ENCODE assay signal across 27 cellular contexts in genomic region chr15:24318981-24319380, GRCh38.
DNase-seq lines count a peak whose midpoint lies in the region; ATAC-seq, FAIRE-seq and TF ChIP-seq lines count a peak whose summit lies in the region.
"Had no signal": no experiment of that assay in that cellular context is flagged by ENCODE, and none has a peak within 500 bp of the region (broad histone marks: within the 10 kb centered on the region; RNA-seq: fewer than 3 reads in every experiment).

No MANE protein-coding gene starts in this region.

- no peaks in the 10 kb centered on the region for H3K9me1 ChIP-seq in IMR-90 (ENCODE audit: insufficient read depth, low read length)

- no peak overlapping the region for H2BK15ac ChIP-seq in IMR-90 (ENCODE audit: low read depth, low read length)

- no peak overlapping the region for H2BK5ac ChIP-seq in IMR-90 (ENCODE audit: low read depth, low read length, poor library complexity, severe bottlenecking)

- H3K79me1 ChIP-seq in IMR-90 (ENCODE audit: low read depth in 1 of 2, low read length in 2 of 2): no peaks in the 10 kb centered on the region

- POLR2A ChIA-PET in IMR-90 (lab: Charles Lee; ENCODE audit: unreplicated experiment): no interaction called here

- dilution Hi-C loops in IMR-90 (cut with HindIII; ENCODE audit: low sequenced_read_pairs, unreplicated experiment): no loop called here

- in situ Hi-C loops in IMR-90 (cut with MboI; ENCODE audit: low sequenced_read_pairs): no loop called here

- no peak overlapping the region for H3K23ac ChIP-seq in IMR-90 (ENCODE audit: low read depth, low read length)

- BruUV-seq in IMR-90 (replicated peaks; lab: Mats Ljungman, UMichigan): no TSS peak

- H3K4me3 ChIP-seq in IMR-90 (ENCODE audit: insufficient read depth, low read depth, low read length) (no peak overlapping the region), right cardiac atrium (ENCODE audit: low read length) (no peak overlapping the region), ascending aorta (no peak overlapping the region)
- H3K4me3 ChIP-seq: GM12878, SK-N-MC had no signal

- no peak for TF ChIP-seq RAD21 in IMR-90 (IDR thresholded peaks at IDR 0.05; ENCODE audit: low read length)

- FAIRE-seq in HTR-8/SVneo (lab: Jason Lieb, UNC): no peak
- FAIRE-seq: GM12878, H1 had no signal

- H3K14ac ChIP-seq in IMR-90 (replicated peaks; ENCODE audit: low read depth, low read length): no peak overlapping the region

- H3K27ac ChIP-seq in IMR-90 (ENCODE audit: insufficient read depth, low read length): no peak overlapping the region
- no peak overlapping the region for H3K27ac ChIP-seq in right cardiac atrium (ENCODE audit: low read length)
- no peak overlapping the region for H3K27ac ChIP-seq in ascending aorta
- H3K27ac ChIP-seq: C4-2B, RWPE1, SK-N-MC had no signal

- DNase-seq in IMR-90 (peak; percentile 11), astrocyte of the hippocampus (ENCODE audit: low read depth, low spot score) (peak; percentile 9), right cardiac atrium (no peak), HTR-8/SVneo (ENCODE audit: insufficient read length, low spot score) (no peak), Kasumi-1 (lab: John Stamatoyannopoulos, UW) (no peak), ascending aorta (ENCODE audit: low spot score in 2 of 2) (no peak)
- DNase-seq: Caco-2; CD8-positive, alpha-beta T cell; EL; GDM1; HCEC 1CT; Karpas-422; MV-4-11; NCI-H1105; NCI-H1436 treated with DMSO at 0.1 percent for 48 hours; NCI-H1930; NCI-H2107; NCI-H524; NCI-H774; SHP77 treated with DMSO at 0.1 percent for 48 hours had no signal

- no peak overlapping the region for H2AK9ac ChIP-seq in IMR-90 (replicated peaks; ENCODE audit: low read depth, low read length, poor library complexity)

- no peak for ATAC-seq in IMR-90 (ENCODE audit: low read depth)
- peak; percentile 67 for ATAC-seq in esophagus mucosa
- ATAC-seq in right cardiac atrium: no peak
- ATAC-seq: CD8-positive, alpha-beta T cell; GM12878; Panc1 had no signal

- H4K8ac ChIP-seq in IMR-90 (ENCODE audit: low read depth in 2 of 2, low read length in 2 of 2): no peak overlapping the region

- H2AK5ac ChIP-seq in IMR-90 (ENCODE audit: low read depth, low read length): no peak overlapping the region

- H3K9ac ChIP-seq in IMR-90 (ENCODE audit: low read depth, low read length): no peak overlapping the region

- no peak overlapping the region for H3K56ac ChIP-seq in IMR-90 (ENCODE audit: extremely low read depth, insufficient read depth, low read length)

- no peak overlapping the region for H2BK120ac ChIP-seq in IMR-90 (ENCODE audit: low read depth, low read length)

- H3K36me3 ChIP-seq in IMR-90 (ENCODE audit: control insufficient read depth, insufficient read depth, low read length): no peaks in the 10 kb centered on the region
- no peaks in the 10 kb centered on the region for H3K36me3 ChIP-seq in ascending aorta

- no peaks in the 10 kb centered on the region for H3K4me1 ChIP-seq in IMR-90 (ENCODE audit: control insufficient read depth, insufficient read depth, low read length)
- H3K4me1 ChIP-seq in right cardiac atrium (ENCODE audit: control insufficient read depth, insufficient read depth, low read length): no peaks in the 10 kb centered on the region
- H3K4me1 ChIP-seq in ascending aorta: no peaks in the 10 kb centered on the region
- H3K4me1 ChIP-seq: Caco-2 had no signal

- TF ChIP-seq CTCF in IMR-90 (conservative IDR thresholded peaks at IDR 0.05; ENCODE audit: low read depth, low read length) (no peak), ascending aorta (IDR thresholded peaks at IDR 0.05) (no peak)

- H4K20me1 ChIP-seq in IMR-90 (ENCODE audit: insufficient read depth, low read length): no peaks in the 10 kb centered on the region

- no peak overlapping the region for H3K18ac ChIP-seq in IMR-90 (ENCODE audit: low read depth, low read length)

- TF ChIP-seq POLR2A in IMR-90 (IDR thresholded peaks at IDR 0.05; ENCODE audit: low read depth, low read length): no peak

- H3K9me3 ChIP-seq in IMR-90 (ENCODE audit: control insufficient read depth, insufficient read depth, low read length): no peaks in the 10 kb centered on the region
- no peaks in the 10 kb centered on the region for H3K9me3 ChIP-seq in right cardiac atrium (ENCODE audit: control insufficient read depth, low read length)
- no peaks in the 10 kb centered on the region for H3K9me3 ChIP-seq in ascending aorta
- H3K9me3 ChIP-seq: Caco-2 had no signal

- H3K4me2 ChIP-seq in IMR-90 (ENCODE audit: low read depth, low read length): no peak overlapping the region

- H3K27me3 ChIP-seq in IMR-90 (ENCODE audit: control insufficient read depth, insufficient read depth, low read length) (no peaks in the 10 kb centered on the region), right cardiac atrium (ENCODE audit: control insufficient read depth, insufficient read depth) (no peaks in the 10 kb centered on the region), ascending aorta (no peaks in the 10 kb centered on the region)

- CTCF ChIA-PET in IMR-90 (lab: Yijun Ruan, JAX): no interaction called here

- H4K5ac ChIP-seq in IMR-90 (ENCODE audit: low read depth, low read length): no peak overlapping the region

- H4K91ac ChIP-seq in IMR-90 (ENCODE audit: insufficient read depth, low read depth, low read length): no peak overlapping the region

- intact Hi-C loops in IMR-90 (cut with micrococcal nuclease) (no loop called here), right cardiac atrium (cut with DNase I) (no loop called here), ascending aorta (cut with DNase I) (no loop called here)

- no peak overlapping the region for H2AFZ ChIP-seq in IMR-90 (replicated peaks; ENCODE audit: low read length, poor library complexity)

- no peak overlapping the region for H2BK20ac ChIP-seq in IMR-90 (ENCODE audit: low read depth, low read length)

- H3K4ac ChIP-seq in IMR-90 (ENCODE audit: low read depth, low read length): no peak overlapping the region

TF ChIP-seq in IMR-90, 13 proteins besides CTCF, POLR2A, EP300 and RAD21:
- TF ChIP-seq RCOR1 (IDR thresholded peaks at IDR 0.05; ENCODE audit: insufficient replicate concordance, low read length) (no peak), FOS (IDR thresholded peaks at IDR 0.05; ENCODE audit: low read depth, low read length) (no peak), MAZ (IDR thresholded peaks at IDR 0.05; ENCODE audit: borderline replicate concordance, low read depth, low read length) (no peak), NFE2L2 (IDR thresholded peaks at IDR 0.05; ENCODE audit: low read depth, low read length) (no peak), MXI1 (IDR thresholded peaks at IDR 0.05; ENCODE audit: borderline replicate concordance, low read depth, low read length) (no peak), CEBPB (IDR thresholded peaks at IDR 0.05; ENCODE audit: low read depth, low read length) (no peak), SMC3 (IDR thresholded peaks at IDR 0.05; ENCODE audit: low read depth, low read length) (no peak)

Comparison
In these comparisons a context has a peak if more than half of its experiments do, and no peak if none do; other contexts are left out.
1. DNase-seq: peak in IMR-90 (single experiment) and astrocyte of the hippocampus (single experiment); none in right cardiac atrium (0 of 3), HTR-8/SVneo (single experiment), Kasumi-1 (0 of 2) and ascending aorta (0 of 2).